ENCODE assay signal across 21 cellular contexts in genomic region chr14:75467763-75468162, GRCh38. TPM values are rescaled to one million over a fixed set of nuclear protein-coding genes. Genes with fewer than 3 reads are reported as not detected.
"Had no signal": no experiment of that assay in that cellular context is flagged by ENCODE, and none has a peak within 500 bp of the region (broad histone marks: within the 10 kb centered on the region; RNA-seq: fewer than 3 reads in every experiment).

No MANE protein-coding gene starts in this region.

- H3K36me3 Mint-ChIP-seq: natural killer cell had no signal

- H3K4me3 ChIP-seq: lung had no signal

- ATAC-seq: esophagus mucosa; left colon; natural killer cell; stimulated activated memory B cell treated with anti-CD40 and anti-IgM and Interleukin-4, amounts not matched to agents 10 μg/mL and 1 μg/mL and 100 μg/mL, for 72 hours had no signal

- H3K27ac ChIP-seq: VCaP had no signal

- H3K9me3 ChIP-seq: neutrophil had no signal

- H3K9me3 Mint-ChIP-seq: natural killer cell; stimulated activated memory B cell treated with anti-CD40 and anti-IgM and Interleukin-4, amounts not matched to agents 10 μg/mL and 1 μg/mL and 100 μg/mL, for 72 hours had no signal

- DNase-seq: activated CD4-positive, alpha-beta T cell treated with anti-CD3 and anti-CD28 coated beads, Interleukin-2, amount 50 U/mL, for 1 hour; activated CD4-positive, CD25-positive, alpha-beta regulatory T cell treated with anti-CD3 and anti-CD28 coated beads, Interleukin-2, amount 50 U/mL, for 72 hours; activated CD8-positive, alpha-beta memory T cell treated with anti-CD3 and anti-CD28 coated beads for 24 hours; activated CD8-positive, alpha-beta memory T cell treated with anti-CD3 and anti-CD28 coated beads, Interleukin-2, amount 50 U/mL, for 48 hours; activated effector memory CD4-positive, alpha-beta T cell treated with Interleukin-2 at 50 U/mL for 16 hours; activated naive CD4-positive, alpha-beta T cell treated with anti-CD3 and anti-CD28 coated beads, Interleukin-2, amount 50 U/mL, for 16 hours; activated T-cell treated with anti-CD3 and anti-CD28 coated beads, Interleukin-2, amount 50 U/mL, for 48 hours; aorta; cerebellar nuclear complex; cortex of kidney; effector CD4-positive, alpha-beta T cell; left colon; natural killer cell; stimulated activated CD4-positive, alpha-beta T cell treated with anti-CD3 and anti-CD28 coated beads, Interleukin-2, amount 100 ng/mL, for 48 hours had no signal

- H3K27me3 ChIP-seq: neutrophil had no signal

- H3K27me3 Mint-ChIP-seq: stimulated activated memory B cell treated with anti-CD40 and anti-IgM and Interleukin-4, amounts not matched to agents 10 μg/mL and 1 μg/mL and 100 μg/mL, for 72 hours had no signal

- H3K4me3 Mint-ChIP-seq: natural killer cell; stimulated activated memory B cell treated with anti-CD40 and anti-IgM and Interleukin-4, amounts not matched to agents 10 μg/mL and 1 μg/mL and 100 μg/mL, for 72 hours had no signal

RNA-seq across cellular contexts. Expression of gene BATF, which starts 54.5 kb away (rescaled TPM):
- total RNA-seq: glomerular endothelial cell, renal cortical epithelial cell had no signal
